31 cellular contexts compared by ENCODE assay signal in genomic region chr6:37417393-37417792, GRCh38.
"Had no signal": no experiment of that assay in that cellular context is flagged by ENCODE, and none has a peak within 500 bp of the region (broad histone marks: within the 10 kb centered on the region; RNA-seq: fewer than 3 reads in every experiment).

No MANE protein-coding gene starts in this region.

- H3K27ac Mint-ChIP-seq: natural killer cell; nephron; neural progenitor cell; progenitor cell of endocrine pancreas; stimulated activated memory B cell treated with anti-CD40 and anti-IgM and Interleukin-4, amounts not matched to agents 10 μg/mL and 1 μg/mL and 100 μg/mL, for 72 hours; stimulated activated naive CD8-positive, alpha-beta T cell treated with anti-CD3 and anti-CD28 coated beads, Interleukin-15, amount 100 ng/mL, for 72 hours; type B pancreatic cell had no signal

- H3K4me1 ChIP-seq: neural progenitor cell, parathyroid adenoma, psoas muscle, spleen, suprapubic skin, testis, tibial artery, transverse colon, upper lobe of right lung, uterus had no signal

- DNase-seq: natural killer cell; occipital lobe; ovary; posterior cingulate gyrus; psoas muscle; right cardiac atrium; spleen; stimulated activated CD4-positive, alpha-beta T cell treated with anti-CD3 and anti-CD28 coated beads, Interleukin-12 subunit alpha, Interleukin-12 subunit beta, amount 100 ng/mL, for 4 hours; stimulated activated CD4-positive, alpha-beta T cell treated with anti-CD3 and anti-CD28 coated beads, Interleukin-1b, Interleukin-23, amount 100 ng/mL, for 48 hours; stimulated activated CD4-positive, alpha-beta T cell treated with anti-CD3 and anti-CD28 coated beads, Interleukin-4, amount 100 ng/mL, for 1 hour; stimulated activated CD4-positive, alpha-beta T cell treated with anti-CD3 and anti-CD28 coated beads, Interleukin-4, amount 100 ng/mL, for 4 hours; stimulated activated CD8-positive, alpha-beta memory T cell treated with anti-CD3 and anti-CD28 coated beads, Interleukin-4, amount 100 ng/mL, for 48 hours; stimulated activated naive CD4-positive, alpha-beta T cell; stimulated activated naive CD8-positive, alpha-beta T cell treated with anti-CD3 and anti-CD28 coated beads, Interleukin-15, amount 100 ng/mL, for 72 hours; stimulated activated naive CD8-positive, alpha-beta T cell treated with anti-CD3 and anti-CD28 coated beads, Interleukin-15, Interleukin-2, amounts not matched to agents 100 U/mL and 50 U/mL, for 24 hours; substantia nigra; testis; tibial artery; transverse colon; upper lobe of right lung; uterus had no signal

- H3K4me3 ChIP-seq: neural progenitor cell, ovary, psoas muscle, skin epidermis, smooth muscle cell, spleen, suprapubic skin, testis, tibial artery, transverse colon, upper lobe of right lung, uterus had no signal

- H3K9me3 Mint-ChIP-seq: natural killer cell; stimulated activated naive CD8-positive, alpha-beta T cell treated with anti-CD3 and anti-CD28 coated beads, Interleukin-15, amount 100 ng/mL, for 72 hours had no signal

- H3K36me3 ChIP-seq: neural progenitor cell, ovary, spleen, suprapubic skin, tibial artery, transverse colon, upper lobe of right lung, uterus had no signal

- H3K9me3 ChIP-seq: ovary, psoas muscle, testis, tibial artery, transverse colon, upper lobe of right lung, uterus had no signal

- ATAC-seq: natural killer cell; psoas muscle; right cardiac atrium; sciatic nerve; stimulated activated memory B cell treated with anti-CD40 and anti-IgM and Interleukin-4, amounts not matched to agents 10 μg/mL and 1 μg/mL and 100 μg/mL, for 72 hours; stimulated activated naive CD8-positive, alpha-beta T cell treated with anti-CD3 and anti-CD28 coated beads, Interleukin-15, amount 100 ng/mL, for 72 hours; stimulated activated naive CD8-positive, alpha-beta T cell treated with anti-CD3 and anti-CD28 coated beads, Interleukin-15, Interleukin-2, amounts not matched to agents 100 U/mL and 50 U/mL, for 24 hours; upper lobe of right lung had no signal

- H3K36me3 Mint-ChIP-seq: natural killer cell; neural progenitor cell; stimulated activated memory B cell treated with anti-CD40 and anti-IgM and Interleukin-4, amounts not matched to agents 10 μg/mL and 1 μg/mL and 100 μg/mL, for 72 hours; type B pancreatic cell had no signal

- H3K27me3 Mint-ChIP-seq: progenitor cell of endocrine pancreas; stimulated activated memory B cell treated with anti-CD40 and anti-IgM and Interleukin-4, amounts not matched to agents 10 μg/mL and 1 μg/mL and 100 μg/mL, for 72 hours; stimulated activated naive CD8-positive, alpha-beta T cell treated with anti-CD3 and anti-CD28 coated beads, Interleukin-15, amount 100 ng/mL, for 72 hours; type B pancreatic cell had no signal

- H3K27ac ChIP-seq: neural progenitor cell, ovary, parathyroid adenoma, psoas muscle, skin epidermis, spleen, suprapubic skin, testis, tibial artery, transverse colon, upper lobe of right lung, uterus had no signal

- H3K4me1 Mint-ChIP-seq: natural killer cell; nephron; stimulated activated memory B cell treated with anti-CD40 and anti-IgM and Interleukin-4, amounts not matched to agents 10 μg/mL and 1 μg/mL and 100 μg/mL, for 72 hours; stimulated activated naive CD8-positive, alpha-beta T cell treated with anti-CD3 and anti-CD28 coated beads, Interleukin-15, amount 100 ng/mL, for 72 hours had no signal

- H3K4me3 Mint-ChIP-seq: natural killer cell; nephron; neural progenitor cell; stimulated activated memory B cell treated with anti-CD40 and anti-IgM and Interleukin-4, amounts not matched to agents 10 μg/mL and 1 μg/mL and 100 μg/mL, for 72 hours; stimulated activated naive CD8-positive, alpha-beta T cell treated with anti-CD3 and anti-CD28 coated beads, Interleukin-15, amount 100 ng/mL, for 72 hours; type B pancreatic cell had no signal
